Comparison of ENCODE assay signal across 8 cellular contexts in genomic region chr14:32934891-32935633, GRCh38. TPM values are rescaled to one million over a fixed set of nuclear protein-coding genes. Genes with fewer than 3 reads are reported as not detected.
DNase-seq lines count a peak whose midpoint lies in the region; ATAC-seq, FAIRE-seq and TF ChIP-seq lines count a peak whose summit lies in the region.

No MANE protein-coding gene starts in this region.

- H3K4me1 Mint-ChIP-seq in activated naive CD8-positive, alpha-beta T cell treated with anti-CD3 and anti-CD28 coated beads, Interleukin-2, amount 50 U/mL, for 24 hours: peaks cover 7% of the 10 kb centered on the region

- H3K27me3 Mint-ChIP-seq in activated naive CD8-positive, alpha-beta T cell treated with anti-CD3 and anti-CD28 coated beads, Interleukin-2, amount 50 U/mL, for 24 hours: peaks cover 70% of the 10 kb centered on the region

- TF ChIP-seq CTCF in keratinocyte (optimal IDR thresholded peaks at IDR 0.05 in 1 of 3, IDR thresholded peaks at IDR 0.05 in 1 of 3, conservative IDR thresholded peaks at IDR 0.05 in 1 of 3; ENCODE audit: extremely low read depth in 1 of 3, insufficient read depth in 2 of 3, low read length in 3 of 3): no peak
- TF ChIP-seq CTCF in testis (IDR thresholded peaks at IDR 0.05): no peak

- H3K9ac ChIP-seq in keratinocyte (ENCODE audit: control insufficient read depth, extremely low read depth, insufficient read depth, low read length): no peak overlapping the region

- H3K27ac ChIP-seq in keratinocyte (ENCODE audit: control insufficient read depth, insufficient read depth, low read length) (no peak overlapping the region), testis (no peak overlapping the region)

- dilution Hi-C loops in keratinocyte (cut with MboI; ENCODE audit: extremely low pct_ligation_motif_present, low sequenced_read_pairs): no loop called here

- H3K36me3 Mint-ChIP-seq in activated naive CD8-positive, alpha-beta T cell treated with anti-CD3 and anti-CD28 coated beads, Interleukin-2, amount 50 U/mL, for 24 hours (ENCODE audit: low read depth): no peaks in the 10 kb centered on the region

- H3K4me3 Mint-ChIP-seq in activated naive CD8-positive, alpha-beta T cell treated with anti-CD3 and anti-CD28 coated beads, Interleukin-2, amount 50 U/mL, for 24 hours: peak overlapping the region; percentile 14

- peaks cover 77% of the 10 kb centered on the region for H3K27me3 ChIP-seq in keratinocyte (ENCODE audit: control insufficient read depth, extremely low read depth, insufficient read depth, low read length)
- no peaks in the 10 kb centered on the region for H3K27me3 ChIP-seq in testis

- no peak for TF ChIP-seq POLR2A in testis (IDR thresholded peaks at IDR 0.05)

- no peak for FAIRE-seq in keratinocyte (lab: Jason Lieb, UNC)

- H3K4me3 ChIP-seq in keratinocyte (ENCODE audit: control insufficient read depth in 2 of 3, extremely low read depth in 1 of 3, insufficient read depth in 2 of 3, low read depth in 1 of 3, low read length in 3 of 3) (no peak overlapping the region), testis (peak overlapping the region; percentile 23 to 42)

- peak; percentile 43 for DNase-seq in NCI-H82 (lab: John Stamatoyannopoulos, UW)
- no peak for DNase-seq in NCI-H82 treated with DMSO at 0.1 percent for 48 hours (lab: John Stamatoyannopoulos, UW; ENCODE audit: unreplicated experiment)
- DNase-seq in activated naive CD8-positive, alpha-beta T cell treated with anti-CD3 and anti-CD28 coated beads, Interleukin-2, amount 50 U/mL, for 24 hours: no peak
- DNase-seq in keratinocyte (ENCODE audit: low read depth, low spot score): no peak
- DNase-seq in testis: peak; percentile 21
- DNase-seq in EL: no peak

- no peaks in the 10 kb centered on the region for H3K9me3 Mint-ChIP-seq in activated naive CD8-positive, alpha-beta T cell treated with anti-CD3 and anti-CD28 coated beads, Interleukin-2, amount 50 U/mL, for 24 hours

- H3K79me2 ChIP-seq in keratinocyte (ENCODE audit: control insufficient read depth, insufficient read depth, low read length): no peaks in the 10 kb centered on the region

- intact Hi-C loops in testis (cut with DNase I; ENCODE audit: low total_unique reads): no loop called here

- H3K4me1 ChIP-seq in keratinocyte (ENCODE audit: control insufficient read depth, extremely low read depth, insufficient read depth, low read length) (no peaks in the 10 kb centered on the region), testis (peaks cover 21% of the 10 kb centered on the region)

- no peak overlapping the region for H2AFZ ChIP-seq in keratinocyte (ENCODE audit: control insufficient read depth, low read length)

- H3K4me2 ChIP-seq in keratinocyte (ENCODE audit: control insufficient read depth, extremely low read depth, insufficient read depth, low read depth, low read length): peak overlapping the region; percentile 24

- H3K9me1 ChIP-seq in keratinocyte (ENCODE audit: control insufficient read depth, extremely low read depth, insufficient read depth, low read length): no peaks in the 10 kb centered on the region

- H3K36me3 ChIP-seq in keratinocyte (ENCODE audit: control insufficient read depth in 2 of 2, extremely low read depth in 1 of 2, insufficient read depth in 2 of 2, low read length in 2 of 2): no peaks in the 10 kb centered on the region
- no peaks in the 10 kb centered on the region for H3K36me3 ChIP-seq in testis (ENCODE audit: low read depth, missing control alignments)

- 12 to 13% methylated on average over 15 to 28 of the region's 39 CpGs for WGBS in testis, 2 donors

- H3K9me3 ChIP-seq in keratinocyte (ENCODE audit: control insufficient read depth, low read depth, low read length): no peaks in the 10 kb centered on the region
- no peaks in the 10 kb centered on the region for H3K9me3 ChIP-seq in testis

- H4K20me1 ChIP-seq in keratinocyte (ENCODE audit: control insufficient read depth, extremely low read depth, insufficient read depth, low read length): no peaks in the 10 kb centered on the region

- H3K27ac Mint-ChIP-seq in activated naive CD8-positive, alpha-beta T cell treated with anti-CD3 and anti-CD28 coated beads, Interleukin-2, amount 50 U/mL, for 24 hours: no peak overlapping the region

- ATAC-seq in activated naive CD8-positive, alpha-beta T cell treated with anti-CD3 and anti-CD28 coated beads, Interleukin-2, amount 50 U/mL, for 24 hours: no peak
- ATAC-seq in GM18520 (IDR thresholded peaks at IDR 0.05; ENCODE audit: unreplicated experiment) (no peak), HG02981 (IDR thresholded peaks at IDR 0.05; ENCODE audit: unreplicated experiment) (no peak)

RNA-seq across cellular contexts. Expression of gene NPAS3, which starts 3.6 kb away (rescaled TPM):
- polyA plus RNA-seq in keratinocyte (0.01 to 0.07 TPM (median 0.01 TPM) in 3 replicates), testis (ENCODE audit: insufficient read depth, low read depth, low replicate concordance) (1.8 TPM)
- polyA plus RNA-seq in keratinocyte (2011; ENCODE audit: low read depth): not detected
- 0.01 TPM in 2 replicates for polyA plus RNA-seq in keratinocyte (2011; cell fraction: cytosol; rRNA removed)
- 0.03 TPM in 1 of 2 replicates, not detected in the other for polyA plus RNA-seq in keratinocyte (2011; cell fraction: nucleus; rRNA removed)
- polyA plus RNA-seq in keratinocyte (2012; ENCODE audit: low replicate concordance): 0.04 TPM in 1 of 2 replicates, not detected in the other
- 0.26 TPM in 1 of 3 replicates, not detected in the others for polyA minus RNA-seq in keratinocyte
- polyA minus RNA-seq in keratinocyte (2011; cell fraction: cytosol; rRNA and poly(A)+ RNA removed): not detected
- polyA minus RNA-seq in keratinocyte (2011; cell fraction: nucleus; rRNA and poly(A)+ RNA removed): 0.39 TPM in 1 of 2 replicates, not detected in the other
- 1 to 10 TPM; 1.1 to 3.7 TPM for total RNA-seq in testis

Comparison
In these comparisons a context has a peak if more than half of its experiments do, and no peak if none do; other contexts are left out.
1. DNase-seq: peak in NCI-H82 (single experiment) and testis (single experiment); none in NCI-H82 treated with DMSO at 0.1 percent for 48 hours (single experiment), activated naive CD8-positive, alpha-beta T cell treated with anti-CD3 and anti-CD28 coated beads, Interleukin-2, amount 50 U/mL, for 24 hours (single experiment), keratinocyte (single experiment) and EL (single experiment).
2. H3K4me3 ChIP-seq: peak in testis (2 of 2); none in keratinocyte (0 of 3).